8 cellular contexts compared by ENCODE assay signal in genomic region chr15:80778964-80779657, GRCh38. TPM values are rescaled to one million over a fixed set of nuclear protein-coding genes. Genes with fewer than 3 reads are reported as not detected.
DNase-seq lines count a peak whose midpoint lies in the region; ATAC-seq and TF ChIP-seq lines count a peak whose summit lies in the region.

Gene CEMIP (plus strand): TSS chr15:80779370. CDS start chr15:80873880, 94,510 bp downstream.

- H3K79me2 ChIP-seq in Karpas-422 (ENCODE audit: low read length): no peaks in the 10 kb centered on the region

- intact Hi-C loops in gastrocnemius medialis (cut with DNase I; ENCODE audit: low total_unique reads): loop anchor here (1.0 to 5.0 kb wide), 3 partner anchors 162 to 324 kb away; no protein-coding TSS in a partner anchor

- no peak for TF ChIP-seq POLR2A in gastrocnemius medialis (IDR thresholded peaks at IDR 0.05)

- peak within 1 kb of the TSS; percentile 60 for H3K4me3 ChIP-seq in iPS-18a (ENCODE audit: low read length)
- H3K4me3 ChIP-seq in gastrocnemius medialis: peak within 1 kb of the TSS; percentile 48 to 72 (median 56)
- H3K4me3 ChIP-seq in Karpas-422 (ENCODE audit: low read length): no peak within 1 kb of the TSS

- H3K27me3 ChIP-seq in iPS-18a (ENCODE audit: control insufficient read depth, insufficient read depth, low read length): peaks cover 59% of the 10 kb centered on the region
- H3K27me3 ChIP-seq in gastrocnemius medialis: peaks cover 24 to 28% (median 27%) of the 10 kb centered on the region in 3 donors
- H3K27me3 ChIP-seq in Karpas-422 (ENCODE audit: low read length): no peaks in the 10 kb centered on the region

- H2AFZ ChIP-seq in Karpas-422 (ENCODE audit: low read length): no peak within 1 kb of the TSS

- H3K27ac ChIP-seq in iPS-18a (ENCODE audit: low read length): no peak within 1 kb of the TSS
- no peak within 1 kb of the TSS for H3K27ac ChIP-seq in gastrocnemius medialis
- no peak within 1 kb of the TSS for H3K27ac ChIP-seq in Karpas-422 (ENCODE audit: low read length)

- peak; percentile 84 for DNase-seq in Daoy (ENCODE audit: low read depth)
- DNase-seq in LHCN-M2 (ENCODE audit: low read depth): peak; percentile 67
- DNase-seq in SK-MEL-5 (ENCODE audit: low read depth, low spot score): peak; percentile 77
- DNase-seq in T47D (ENCODE audit: low read depth in 1 of 2, low spot score in 1 of 2): peak; percentile 81 to 86
- peak; percentile 23 to 41 for DNase-seq in gastrocnemius medialis
- DNase-seq in Karpas-422: no peak

- no peak within 1 kb of the TSS for H3K4me2 ChIP-seq in Karpas-422 (ENCODE audit: low read depth, low read length, poor library complexity, severe bottlenecking)

- no peaks in the 10 kb centered on the region for H3K9me2 ChIP-seq in Karpas-422 (replicated peaks; ENCODE audit: insufficient read depth, low read length)

- peak; percentile 46 to 73 (median 61) for TF ChIP-seq CTCF in gastrocnemius medialis (IDR thresholded peaks at IDR 0.05 in 4 of 5, conservative IDR thresholded peaks at IDR 0.05 in 1 of 5)

- no peaks in the 10 kb centered on the region for H4K20me1 ChIP-seq in Karpas-422 (ENCODE audit: insufficient read depth, low read depth, low read length)

- H3K4me1 ChIP-seq in iPS-18a (ENCODE audit: control insufficient read depth, low read depth, low read length): peaks cover 5% of the 10 kb centered on the region
- peaks cover 20 to 24% of the 10 kb centered on the region in 2 donors for H3K4me1 ChIP-seq in gastrocnemius medialis
- peaks cover 16% of the 10 kb centered on the region for H3K4me1 ChIP-seq in Karpas-422 (ENCODE audit: low read length)

- in situ Hi-C loops in SK-MEL-5 (cut with HindIII; ENCODE audit: low pct_unique_long_range_greater_than_20kb, low sequenced_read_pairs) (no loop called here), T47D (cut with HindIII; ENCODE audit: low pct_unique_long_range_greater_than_20kb, low sequenced_read_pairs) (no loop called here), gastrocnemius medialis (cut with MboI; ENCODE audit: low sequenced_read_pairs in 4 of 4) (loop anchor here in 3 of 4 donors (5.0 to 25.0 kb wide), 4 partner anchors 183 to 327 kb away; no protein-coding TSS in a partner anchor)

- H3K9me3 ChIP-seq in iPS-18a (ENCODE audit: control insufficient read depth, low read depth, low read length): no peaks in the 10 kb centered on the region
- H3K9me3 ChIP-seq in gastrocnemius medialis: no peaks in the 10 kb centered on the region
- no peaks in the 10 kb centered on the region for H3K9me3 ChIP-seq in Karpas-422 (ENCODE audit: low read length)

- no peak within 1 kb of the TSS for H3K9ac ChIP-seq in iPS-18a (ENCODE audit: low read length)
- no peak within 1 kb of the TSS for H3K9ac ChIP-seq in Karpas-422 (ENCODE audit: low read length)

- ATAC-seq in gastrocnemius medialis: peak; percentile 60 to 66
- ATAC-seq in HG02623 (IDR thresholded peaks at IDR 0.05; ENCODE audit: unreplicated experiment): no peak

- no peaks in the 10 kb centered on the region for H3K36me3 ChIP-seq in iPS-18a (ENCODE audit: control insufficient read depth, low read depth, low read length)
- H3K36me3 ChIP-seq in gastrocnemius medialis: no peaks in the 10 kb centered on the region
- no peaks in the 10 kb centered on the region for H3K36me3 ChIP-seq in Karpas-422 (ENCODE audit: insufficient read depth, low read length)

RNA-seq across cellular contexts. Expression of gene CEMIP, which starts in this region (rescaled TPM):
- total RNA-seq in Daoy (2014; rRNA removed; shearing (Covaris generic)): 2.7 and 5.1 TPM in 2 replicates
- total RNA-seq in LHCN-M2 (2014; rRNA removed) (1.5 and 4.5 TPM in 2 replicates), gastrocnemius medialis (under 1 TPM in 1 of 4 donors, not detected in 3; 0.04 TPM)
- 47.8 TPM for polyA plus RNA-seq in LHCN-M2 (2012)
- 6.3 and 7.0 TPM in 2 replicates for total RNA-seq in SK-MEL-5 (2014; rRNA removed; shearing (Covaris generic))
- polyA plus RNA-seq in SK-MEL-5 (2015; cell fraction: cytosol; rRNA removed): 16.6 and 24.5 TPM in 2 replicates
- 21.2 and 24.3 TPM in 2 replicates for polyA plus RNA-seq in SK-MEL-5 (2015; cell fraction: nucleus; rRNA removed)
- not detected in 2 replicates for total RNA-seq in Karpas-422 (2014; rRNA removed; shearing (Covaris generic); ENCODE audit: low replicate concordance)

Comparison
In these comparisons a context has a peak if more than half of its experiments do, and no peak if none do; other contexts are left out.
1. Peak in DNase-seq, ATAC-seq and H3K4me3 ChIP-seq in gastrocnemius medialis; RNA of the gene not detected or under 1 TPM.
2. in situ Hi-C loops: an anchor here in gastrocnemius medialis (5.0 to 25.0 kb wide); none called in SK-MEL-5 and T47D.